9 cellular contexts compared by ENCODE assay signal in the genomic region with DNA sequence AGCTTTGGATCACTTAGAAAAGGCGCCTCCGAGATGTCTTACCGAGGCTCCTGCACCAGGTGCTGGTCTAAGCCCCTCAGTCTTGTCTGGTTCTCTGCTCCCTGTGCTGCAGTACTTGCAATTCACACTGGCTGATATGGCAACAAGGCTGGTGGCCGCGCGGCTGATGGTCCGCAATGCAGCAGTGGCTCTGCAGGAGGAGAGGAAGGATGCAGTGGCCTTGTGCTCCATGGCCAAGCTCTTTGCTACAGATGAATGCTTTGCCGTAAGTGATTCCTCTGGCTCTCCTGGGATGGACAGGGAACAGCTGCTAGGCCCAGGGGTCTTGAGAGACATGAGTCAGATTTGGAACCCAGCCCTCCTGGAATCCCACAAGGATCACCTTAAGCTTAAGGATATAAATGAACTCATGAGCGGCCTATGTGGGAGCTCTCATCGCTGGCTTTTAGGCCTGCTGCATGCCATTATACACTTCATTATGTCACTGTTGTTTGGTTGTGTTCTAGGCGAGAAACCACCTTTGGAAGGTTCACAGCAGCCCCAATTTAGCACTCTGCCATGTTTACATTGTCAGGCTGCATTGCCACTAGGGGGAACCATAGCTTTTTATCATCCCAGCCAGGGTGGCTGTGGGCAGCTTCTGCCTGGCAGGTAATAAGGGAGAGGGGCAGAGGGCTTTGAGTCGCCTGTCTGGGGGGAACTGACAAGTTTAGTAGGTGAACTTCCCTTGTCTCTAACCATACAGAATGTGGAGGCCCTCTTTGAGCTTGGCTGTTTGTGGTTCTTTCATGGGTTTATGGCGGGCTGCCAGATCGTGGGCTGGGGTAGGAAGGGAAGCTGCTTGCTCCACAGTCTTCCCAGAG.
DNase-seq lines count a peak whose midpoint lies in the region; ATAC-seq, FAIRE-seq and TF ChIP-seq lines count a peak whose summit lies in the region.
"Had no signal": no experiment of that assay in that cellular context is flagged by ENCODE, and none has a peak within 500 bp of the region (broad histone marks: within the 10 kb centered on the region; RNA-seq: fewer than 3 reads in every experiment).

No MANE protein-coding gene starts in this region.

- no peak overlapping the region for H3K4me3 Mint-ChIP-seq in nephron

- H3K4me1 Mint-ChIP-seq in nephron: no peaks in the 10 kb centered on the region

- CTCF ChIA-PET in AG04449 (lab: Yijun Ruan, JAX): interaction anchor here (0.8 to 4.7 kb wide), 14 partner anchors 8 to 607 kb away, joined by 3 to 36 read pairs (median 4); a partner anchor contains a TSS

- H3K27me3 Mint-ChIP-seq in nephron (ENCODE audit: low read depth): no peaks in the 10 kb centered on the region

- H3K4me3 ChIP-seq in AG04449 (ENCODE audit: low read depth, low read length): no peak overlapping the region
- no peak overlapping the region for H3K4me3 ChIP-seq in astrocyte of the cerebellum (ENCODE audit: low read depth, low read length)
- H3K4me3 ChIP-seq: thoracic aorta had no signal

- TF ChIP-seq CTCF in AG04449 (IDR thresholded peaks at IDR 0.05; ENCODE audit: insufficient read depth, low read length, missing control alignments): peak; percentile 52
- peak; percentile 58 for TF ChIP-seq CTCF in D721Med (IDR thresholded peaks at IDR 0.05; ENCODE audit: insufficient read depth, missing control alignments)
- TF ChIP-seq CTCF in astrocyte of the cerebellum (IDR thresholded peaks at IDR 0.05; ENCODE audit: low read depth, low read length, missing control alignments): peak; percentile 64
- peak; percentile 36 to 48 (median 40) for TF ChIP-seq CTCF in nephron (IDR thresholded peaks at IDR 0.05; ENCODE audit: unreplicated experiment in 3 of 3)

- no peaks in the 10 kb centered on the region for H3K9me3 Mint-ChIP-seq in nephron

- POLR2A ChIA-PET in AG04449 (lab: Yijun Ruan, JAX): no interaction called here

- ATAC-seq in HG03378 (IDR thresholded peaks at IDR 0.05; ENCODE audit: unreplicated experiment) (no peak), GM21723 (IDR thresholded peaks at IDR 0.05; ENCODE audit: unreplicated experiment) (no peak), HG03045 (IDR thresholded peaks at IDR 0.05; ENCODE audit: unreplicated experiment) (no peak)

- FAIRE-seq in D721Med (lab: Jason Lieb, UNC): no peak

- in situ Hi-C loops in astrocyte of the cerebellum (cut with HindIII; ENCODE audit: low sequenced_read_pairs): no loop called here

- no peak for DNase-seq in AG04449 (ENCODE audit: low read depth, low spot score)
- DNase-seq in D721Med (ENCODE audit: insufficient read length, low spot score): peak; percentile 73
- DNase-seq in NCI-H2196 (lab: John Stamatoyannopoulos, UW; ENCODE audit: unreplicated experiment): peak; percentile 29
- DNase-seq in astrocyte of the cerebellum (ENCODE audit: low read depth): peak; percentile 38

- H3K36me3 Mint-ChIP-seq in nephron (ENCODE audit: low read depth): peaks cover 11% of the 10 kb centered on the region

- no peak overlapping the region for H3K27ac Mint-ChIP-seq in nephron
